In genomic region chr1:196607940-196608339, GRCh38 we compare ENCODE assay signal across 1 cellular context.
TF ChIP-seq lines count a peak whose summit lies in the region.

No MANE protein-coding gene starts in this region.

TF ChIP-seq in IMR-90, 13 proteins besides CTCF, POLR2A, EP300 and RAD21 (continued from another document):
- TF ChIP-seq USF2 (IDR thresholded peaks at IDR 0.05; ENCODE audit: low read depth, low read length) (no peak), CEBPB (IDR thresholded peaks at IDR 0.05; ENCODE audit: low read depth, low read length) (no peak)
